Comparison of ENCODE assay signal across 13 cellular contexts in genomic region chr11:34331329-34331728, GRCh38. TPM values are rescaled to one million over a fixed set of nuclear protein-coding genes. Genes with fewer than 3 reads are reported as not detected.
DNase-seq lines count a peak whose midpoint lies in the region; ATAC-seq and TF ChIP-seq lines count a peak whose summit lies in the region.
"Had no signal": no experiment of that assay in that cellular context is flagged by ENCODE, and none has a peak within 500 bp of the region (broad histone marks: within the 10 kb centered on the region; RNA-seq: fewer than 3 reads in every experiment).

No MANE protein-coding gene starts in this region.

- H3K27me3 Mint-ChIP-seq in chondrocyte (ENCODE audit: low read depth) = peaks cover 2% of the 10 kb centered on the region
- H3K27me3 Mint-ChIP-seq in immature natural killer cell (ENCODE audit: low read depth in 3 of 3) = peaks cover 0 to 5% (median 4%) of the 10 kb centered on the region in 3 donors

- no peaks in the 10 kb centered on the region for H3K9me3 ChIP-seq in tibial artery

- H3K27me3 ChIP-seq in tibial artery = no peaks in the 10 kb centered on the region
- H3K27me3 ChIP-seq: neural progenitor cell had no signal

- no peak overlapping the region for H3K4me3 ChIP-seq in tibial artery
- H3K4me3 ChIP-seq: neural progenitor cell had no signal

- DNase-seq in NCI-H510A treated with DMSO at 0.1 percent for 48 hours (lab: John Stamatoyannopoulos, UW) = peak; percentile 14
- no peak for DNase-seq in NCI-H510A (lab: John Stamatoyannopoulos, UW)
- peak; percentile 90 for DNase-seq in NCI-H446 treated with DMSO at 0.1 percent for 48 hours (lab: John Stamatoyannopoulos, UW)
- no peak for DNase-seq in chondrocyte (ENCODE audit: low spot score)
- DNase-seq in tibial artery = peak; percentile 62 to 78
- DNase-seq in immature natural killer cell = no peak
- DNase-seq: activated CD4-positive, alpha-beta T cell treated with anti-CD3 and anti-CD28 coated beads for 1 hour; activated naive CD4-positive, alpha-beta T cell; effector memory CD4-positive, alpha-beta T cell had no signal

- peak overlapping the region; percentile 60 to 65 for H3K27ac ChIP-seq in tibial artery
- H3K27ac ChIP-seq: neural progenitor cell had no signal

- H3K9me3 Mint-ChIP-seq in chondrocyte (ENCODE audit: low read depth) (no peaks in the 10 kb centered on the region), immature natural killer cell (no peaks in the 10 kb centered on the region)
- H3K9me3 Mint-ChIP-seq: neural progenitor cell had no signal

- H3K36me3 Mint-ChIP-seq in chondrocyte (ENCODE audit: low read depth) = no peaks in the 10 kb centered on the region
- H3K36me3 Mint-ChIP-seq in immature natural killer cell = no peaks in the 10 kb centered on the region
- H3K36me3 Mint-ChIP-seq: neural progenitor cell had no signal

- no peaks in the 10 kb centered on the region for H3K36me3 ChIP-seq in tibial artery
- H3K36me3 ChIP-seq: neural progenitor cell had no signal

- peaks cover 0 to 80% (median 51%) of the 10 kb centered on the region in 4 donors for H3K4me1 ChIP-seq in tibial artery
- H3K4me1 ChIP-seq: neural progenitor cell had no signal

- H3K27ac Mint-ChIP-seq in chondrocyte (ENCODE audit: unreplicated experiment) (peak overlapping the region; percentile 49), immature natural killer cell (no peak overlapping the region)
- H3K27ac Mint-ChIP-seq: B cell, neural progenitor cell had no signal

- no peak for ATAC-seq in GM18519 (IDR thresholded peaks at IDR 0.05; ENCODE audit: low FRiP score, unreplicated experiment)
- ATAC-seq in HG03571 (IDR thresholded peaks at IDR 0.05; ENCODE audit: unreplicated experiment) = no peak

- no peak overlapping the region for H3K4me3 Mint-ChIP-seq in chondrocyte (ENCODE audit: unreplicated experiment)
- no peak overlapping the region for H3K4me3 Mint-ChIP-seq in immature natural killer cell
- H3K4me3 Mint-ChIP-seq: B cell, neural progenitor cell had no signal

- intact Hi-C loops in tibial artery (cut with DNase I; ENCODE audit: low total_unique reads) = loop anchor here (10.0 kb wide), 1 partner anchor 843 kb away; no protein-coding TSS in a partner anchor

- no peak for TF ChIP-seq CTCF in chondrocyte (IDR thresholded peaks at IDR 0.05)
- no peak for TF ChIP-seq CTCF in tibial artery (IDR thresholded peaks at IDR 0.05)

- peaks cover 33% of the 10 kb centered on the region for H3K4me1 Mint-ChIP-seq in chondrocyte (ENCODE audit: low read depth)
- no peaks in the 10 kb centered on the region for H3K4me1 Mint-ChIP-seq in immature natural killer cell

RNA-seq across cellular contexts. Expression of gene ABTB2, which starts 26.5 kb away (rescaled TPM):
- total RNA-seq in chondrocyte = 2.2 to 3.1 TPM (median 3.1 TPM) in 3 replicates
- polyA plus RNA-seq in immature natural killer cell = under 1 TPM in 1 of 3 donors, not detected in 2; 0.56 TPM

Comparison
In these comparisons a context has a peak if more than half of its experiments do, and no peak if none do; other contexts are left out.
1. DNase-seq: peak in NCI-H510A treated with DMSO at 0.1 percent for 48 hours (single experiment), NCI-H446 treated with DMSO at 0.1 percent for 48 hours (single experiment) and tibial artery (2 of 2); none in NCI-H510A (single experiment), chondrocyte (single experiment) and immature natural killer cell (0 of 3).